In the genomic region with DNA sequence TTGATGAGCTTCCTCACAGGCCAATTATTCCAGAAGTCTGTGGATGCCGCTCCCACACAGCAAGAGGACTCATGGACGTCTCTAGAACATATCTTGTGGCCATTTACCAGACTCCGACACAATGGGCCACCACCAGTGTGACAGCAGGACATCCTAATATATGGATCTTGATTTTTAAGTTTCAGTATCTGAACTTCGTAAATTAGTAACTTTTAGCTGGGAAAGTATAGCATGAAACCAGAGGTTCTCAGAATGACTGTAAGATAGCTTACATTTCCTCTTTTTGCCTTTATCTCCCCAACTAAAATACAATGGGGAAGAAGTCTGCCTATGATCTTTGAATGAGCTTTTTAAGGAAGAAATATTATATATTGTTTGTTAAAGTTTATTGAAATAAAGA, we compare ENCODE assay signal across 13 cellular contexts.
DNase-seq lines count a peak whose midpoint lies in the region; ATAC-seq and TF ChIP-seq lines count a peak whose summit lies in the region.
"Had no signal": no experiment of that assay in that cellular context is flagged by ENCODE, and none has a peak within 500 bp of the region (broad histone marks: within the 10 kb centered on the region; RNA-seq: fewer than 3 reads in every experiment).

No MANE protein-coding gene starts in this region.

- no peaks in the 10 kb centered on the region for H3K36me3 ChIP-seq in ascending aorta
- H3K36me3 ChIP-seq: suprapubic skin had no signal

- H3K9me3 Mint-ChIP-seq in activated CD4-positive, alpha-beta T cell treated with anti-CD3 and anti-CD28 coated beads, Interleukin-2, amount 10 ng/mL, durations not matched to agents 24 days and 14 days = no peaks in the 10 kb centered on the region

- H3K4me1 ChIP-seq in ascending aorta = no peaks in the 10 kb centered on the region
- H3K4me1 ChIP-seq: suprapubic skin had no signal

- peaks cover 1% of the 10 kb centered on the region for H3K4me1 Mint-ChIP-seq in activated CD4-positive, alpha-beta T cell treated with anti-CD3 and anti-CD28 coated beads, Interleukin-2, amount 10 ng/mL, durations not matched to agents 24 days and 14 days

- H3K27me3 ChIP-seq in ascending aorta = no peaks in the 10 kb centered on the region
- H3K27me3 ChIP-seq: suprapubic skin had no signal

- DNase-seq in GM13977 (ENCODE audit: low spot score) (peak; percentile 51), OCI-M1 (lab: John Stamatoyannopoulos, UW) (peak; percentile 46), ascending aorta (ENCODE audit: low spot score in 2 of 2) (no peak), DMS79 treated with DMSO at 0.1 percent for 48 hours (lab: John Stamatoyannopoulos, UW) (no peak), cerebellar nuclear complex (lab: John Stamatoyannopoulos, UW) (no peak)
- no peak for DNase-seq in activated CD4-positive, alpha-beta T cell treated with anti-CD3 and anti-CD28 coated beads, Interleukin-2, amount 10 ng/mL, durations not matched to agents 24 days and 14 days
- DNase-seq: CD8-positive, alpha-beta memory T cell; NCI-H1930; SHP77 treated with DMSO at 0.1 percent for 48 hours; stimulated activated CD4-positive, alpha-beta T cell treated with anti-CD3 and anti-CD28 coated beads, Interleukin-12 subunit alpha, Interleukin-12 subunit beta, amount 100 ng/mL, for 4 hours had no signal

- intact Hi-C loops in ascending aorta (cut with DNase I) = no loop called here
- intact Hi-C loops in activated CD4-positive, alpha-beta T cell treated with anti-CD3 and anti-CD28 coated beads, Interleukin-2, amount 10 ng/mL, durations not matched to agents 24 days and 14 days (cut with micrococcal nuclease) = no loop called here

- in situ Hi-C loops in GM13977 (cut with MboI; ENCODE audit: low pct_unique_long_range_greater_than_20kb, low sequenced_read_pairs, unreplicated experiment) = no loop called here

- peak; percentile 95 for ATAC-seq in GM19463 (IDR thresholded peaks at IDR 0.05; ENCODE audit: unreplicated experiment)
- ATAC-seq in HG03039 (IDR thresholded peaks at IDR 0.05; ENCODE audit: unreplicated experiment) = peak; percentile 90

- H3K9me3 ChIP-seq in ascending aorta = no peaks in the 10 kb centered on the region
- H3K9me3 ChIP-seq: suprapubic skin had no signal

- no peak overlapping the region for H3K4me3 Mint-ChIP-seq in activated CD4-positive, alpha-beta T cell treated with anti-CD3 and anti-CD28 coated beads, Interleukin-2, amount 10 ng/mL, durations not matched to agents 24 days and 14 days
- H3K4me3 Mint-ChIP-seq: CD8-positive, alpha-beta memory T cell had no signal

- H3K4me3 ChIP-seq in ascending aorta = no peak overlapping the region
- H3K4me3 ChIP-seq: suprapubic skin had no signal

- H3K27me3 Mint-ChIP-seq in activated CD4-positive, alpha-beta T cell treated with anti-CD3 and anti-CD28 coated beads, Interleukin-2, amount 10 ng/mL, durations not matched to agents 24 days and 14 days = no peaks in the 10 kb centered on the region
- H3K27me3 Mint-ChIP-seq: CD8-positive, alpha-beta memory T cell had no signal

- peaks cover 33% of the 10 kb centered on the region for H3K36me3 Mint-ChIP-seq in activated CD4-positive, alpha-beta T cell treated with anti-CD3 and anti-CD28 coated beads, Interleukin-2, amount 10 ng/mL, durations not matched to agents 24 days and 14 days (ENCODE audit: low read depth)

- no peak for TF ChIP-seq CTCF in GM13977 (IDR thresholded peaks at IDR 0.05; ENCODE audit: extremely low read depth, insufficient read depth, missing control alignments)
- TF ChIP-seq CTCF in ascending aorta (IDR thresholded peaks at IDR 0.05) = no peak

- H3K27ac ChIP-seq in ascending aorta = no peak overlapping the region
- H3K27ac ChIP-seq: suprapubic skin had no signal

- H3K27ac Mint-ChIP-seq in activated CD4-positive, alpha-beta T cell treated with anti-CD3 and anti-CD28 coated beads, Interleukin-2, amount 10 ng/mL, durations not matched to agents 24 days and 14 days = no peak overlapping the region

Comparison
In these comparisons a context has a peak if more than half of its experiments do, and no peak if none do; other contexts are left out.
1. DNase-seq: peak in GM13977 (single experiment) and OCI-M1 (single experiment); none in ascending aorta (0 of 2), activated CD4-positive, alpha-beta T cell treated with anti-CD3 and anti-CD28 coated beads, Interleukin-2, amount 10 ng/mL, durations not matched to agents 24 days and 14 days (single experiment), DMS79 treated with DMSO at 0.1 percent for 48 hours (single experiment) and cerebellar nuclear complex (0 of 2).